ENCODE assay signal across 8 cellular contexts in genomic region chr1:98979463-98979862, GRCh38. TPM values are rescaled to one million over a fixed set of nuclear protein-coding genes. Genes with fewer than 3 reads are reported as not detected.
"Had no signal": no experiment of that assay in that cellular context is flagged by ENCODE, and none has a peak within 500 bp of the region (broad histone marks: within the 10 kb centered on the region; RNA-seq: fewer than 3 reads in every experiment).

No MANE protein-coding gene starts in this region.

- H3K27ac ChIP-seq: GM23248, HL-60, KMS-11 had no signal

- H3K9ac ChIP-seq: GM23248, KMS-11 had no signal

- H3K4me2 ChIP-seq: KMS-11 had no signal

- DNase-seq: GM23248, H9, HCEC 1CT, KBM-7 had no signal

- ATAC-seq: HepG2 had no signal

- H2AFZ ChIP-seq: GM23248 had no signal

- H3K4me3 ChIP-seq: GM23248 had no signal

RNA-seq across cellular contexts. Expression of gene PLPPR5, which starts 25.2 kb away (rescaled TPM):
- total RNA-seq: GM23248, HepG2 had no signal
- polyA plus RNA-seq: GM23248, HepG2, IgD-negative memory B cell had no signal
